In the genomic region with DNA sequence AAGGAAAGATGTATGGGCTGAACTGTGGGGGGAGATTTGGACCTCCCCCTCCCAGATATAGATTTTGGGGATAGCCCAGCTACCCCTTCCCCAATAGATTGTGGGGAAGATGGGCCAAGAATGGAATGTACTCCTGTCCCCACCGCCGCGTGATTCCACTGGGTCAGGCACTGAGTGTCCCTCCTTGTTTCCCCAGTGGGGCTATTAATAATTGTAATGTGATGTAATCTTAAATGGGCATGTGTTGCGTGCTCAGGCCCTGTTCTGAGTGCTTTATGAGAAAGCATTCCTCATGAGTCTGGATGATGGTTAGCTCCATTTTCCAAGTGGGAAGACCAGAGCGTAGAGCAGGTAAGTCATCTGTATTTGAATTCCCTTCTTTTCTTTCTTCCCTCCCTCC, we compare ENCODE assay signal across 6 cellular contexts. TPM values are rescaled to one million over a fixed set of nuclear protein-coding genes. Genes with fewer than 3 reads are reported as not detected.
DNase-seq lines count a peak whose midpoint lies in the region; ATAC-seq and TF ChIP-seq lines count a peak whose summit lies in the region.

No MANE protein-coding gene starts in this region.

- H3K27ac ChIP-seq in sigmoid colon: peak overlapping the region in 1 of 4 donors; percentile 88

- no peak for TF ChIP-seq EP300 in sigmoid colon (IDR thresholded peaks at IDR 0.05)

- H3K9ac ChIP-seq in Loucy (ENCODE audit: low read depth, low read length, poor library complexity, severe bottlenecking) (peak overlapping the region; percentile 83), endocrine pancreas (ENCODE audit: control insufficient read depth, insufficient read depth, low read length) (peak overlapping the region; percentile 93)

- H3K79me2 ChIP-seq in Loucy (ENCODE audit: insufficient read depth, low read length): peaks cover 49% of the 10 kb centered on the region

- TF ChIP-seq POLR2A in sigmoid colon (IDR thresholded peaks at IDR 0.05): no peak

- no peaks in the 10 kb centered on the region for H3K9me2 ChIP-seq in Loucy (replicated peaks; ENCODE audit: low read depth, low read length)

- H3K36me3 ChIP-seq in Loucy (ENCODE audit: insufficient read depth, low read length) (peaks cover 13% of the 10 kb centered on the region; the same call in 1 of the 2 replicates), endocrine pancreas (ENCODE audit: control insufficient read depth, insufficient read depth, low read length) (no peaks in the 10 kb centered on the region), sigmoid colon (peaks cover 16 to 46% (median 26%) of the 10 kb centered on the region in 4 donors)

- 90 to 91% methylated on average over 5 of the region's 5 CpGs for WGBS in sigmoid colon, 2 donors

- intact Hi-C loops in sigmoid colon (cut with DNase I): no loop called here
- intact Hi-C loops in left colon (cut with DNase I, micrococcal nuclease): no loop called here

- H3K4me3 ChIP-seq in Loucy (ENCODE audit: low read length, poor library complexity, severe bottlenecking): peak overlapping the region; percentile 80
- peak overlapping the region; percentile 60 for H3K4me3 ChIP-seq in endocrine pancreas (ENCODE audit: control insufficient read depth, insufficient read depth, low read length)
- peak overlapping the region in 3 of 4 donors; percentile 70 to 77 (median 77) for H3K4me3 ChIP-seq in sigmoid colon

- H3K9me3 ChIP-seq in Loucy (ENCODE audit: insufficient read depth, low read depth, low read length) (no peaks in the 10 kb centered on the region), endocrine pancreas (ENCODE audit: control insufficient read depth, low read length) (no peaks in the 10 kb centered on the region), sigmoid colon (no peaks in the 10 kb centered on the region)

- H3K4me2 ChIP-seq in Loucy (ENCODE audit: low read depth, low read length, poor library complexity, severe bottlenecking): peak overlapping the region; percentile 99

- no peak for TF ChIP-seq CTCF in Loucy (conservative IDR thresholded peaks at IDR 0.05; ENCODE audit: low read length)
- no peak for TF ChIP-seq CTCF in sigmoid colon (IDR thresholded peaks at IDR 0.05)

- DNase-seq in sigmoid colon: no peak
- no peak for DNase-seq in activated CD4-positive, CD25-positive, alpha-beta regulatory T cell (lab: John Stamatoyannopoulos, UW)
- no peak for DNase-seq in OCI-M1 (lab: John Stamatoyannopoulos, UW)
- no peak for DNase-seq in left colon

- H3K27me3 ChIP-seq in Loucy (ENCODE audit: insufficient read depth, low read length, poor library complexity, severe bottlenecking) (no peaks in the 10 kb centered on the region), endocrine pancreas (ENCODE audit: control insufficient read depth, insufficient read depth, low read length) (no peaks in the 10 kb centered on the region), sigmoid colon (peaks cover 0 to 13% (median 6%) of the 10 kb centered on the region in 3 donors)

- peaks cover 20% of the 10 kb centered on the region for H3K4me1 ChIP-seq in Loucy (ENCODE audit: insufficient read depth, low read length, poor library complexity, severe bottlenecking)
- no peaks in the 10 kb centered on the region for H3K4me1 ChIP-seq in endocrine pancreas (ENCODE audit: control insufficient read depth, insufficient read depth, low read length)
- peaks cover 0 to 26% (median 22%) of the 10 kb centered on the region in 4 donors for H3K4me1 ChIP-seq in sigmoid colon

- peaks cover 24% of the 10 kb centered on the region for H4K20me1 ChIP-seq in Loucy (ENCODE audit: insufficient read depth, low read length, poor library complexity, severe bottlenecking)

- H3F3A ChIP-seq in Loucy (ENCODE audit: low read depth): no peaks in the 10 kb centered on the region

- no peak for ATAC-seq in left colon

- H2AFZ ChIP-seq in Loucy (ENCODE audit: low read length): no peak overlapping the region

RNA-seq across cellular contexts. Expression of a gene that starts 1.4 kb away (rescaled TPM):
- total RNA-seq in sigmoid colon (100 to 1,000 TPM; 129 to 271 (median 158) TPM), left colon (100 to 1,000 TPM; 129 to 136 TPM)
- 100 to 1,000 TPM; 125 to 158 (median 147) TPM for polyA plus RNA-seq in sigmoid colon

RNA-seq across cellular contexts. Expression of a gene that starts 12.1 kb away (rescaled TPM):
- total RNA-seq in sigmoid colon (not detected), left colon (under 1 TPM in 1 of 2 donors, not detected in 1; 0.37 TPM)
- polyA plus RNA-seq in sigmoid colon: under 1 TPM in 1 of 3 donors, not detected in 2; 0.28 TPM

RNA-seq across cellular contexts. Expression of a gene that starts 12.7 kb away (rescaled TPM):
- total RNA-seq in sigmoid colon: 1 to 10 TPM in 1 of 4 donors, under 1 TPM in 2, not detected in 1; 0.27 to 1.5 (median 0.36) TPM
- under 1 TPM in 2 of 3 donors, not detected in 1; under 0.01 to 0.47 TPM for polyA plus RNA-seq in sigmoid colon
- total RNA-seq in left colon: 1 to 10 TPM in 1 of 2 donors, under 1 TPM in 1; 0.28 to 1.6 TPM

RNA-seq across cellular contexts. Expression of a gene that starts 27.1 kb away (rescaled TPM):
- 10 to 100 TPM; 17.2 to 27.2 (median 18.6) TPM for total RNA-seq in sigmoid colon
- 10 to 100 TPM; 26.1 to 30.0 (median 27.0) TPM for polyA plus RNA-seq in sigmoid colon
- 10 to 100 TPM; 33.2 to 37.4 TPM for total RNA-seq in left colon

RNA-seq across cellular contexts. Expression of a gene that starts 40.1 kb away (rescaled TPM):
- total RNA-seq in sigmoid colon (1 to 10 TPM; 2.3 to 5.5 (median 4.4) TPM), left colon (1 to 10 TPM; 6.7 to 8.5 TPM)
- polyA plus RNA-seq in sigmoid colon: 1 to 10 TPM in 1 of 3 donors, under 1 TPM in 1, not detected in 1; 0.69 to 7.7 TPM
